29 cellular contexts compared by ENCODE assay signal in genomic region chr11:86579406-86579731, GRCh38.
DNase-seq lines count a peak whose midpoint lies in the region; ATAC-seq and TF ChIP-seq lines count a peak whose summit lies in the region.
"Had no signal": no experiment of that assay in that cellular context is flagged by ENCODE, and none has a peak within 500 bp of the region (broad histone marks: within the 10 kb centered on the region; RNA-seq: fewer than 3 reads in every experiment).

No MANE protein-coding gene starts in this region.

- H3K4me3 Mint-ChIP-seq in activated T-cell treated with anti-CD3 and anti-CD28 coated beads, Interleukin-2, amount 50 U/mL, for 72 hours: no peak overlapping the region
- H3K4me3 Mint-ChIP-seq: activated naive CD4-positive, alpha-beta T cell treated with anti-CD3 and anti-CD28 coated beads for 36 hours; activated T-cell treated with anti-CD3 and anti-CD28 coated beads, Interleukin-2, amount 50 U/mL, for 24 hours; CD8-positive, alpha-beta T cell; HFFc6; naive thymus-derived CD4-positive, alpha-beta T cell had no signal

- TF ChIP-seq CTCF in brain microvascular endothelial cell (IDR thresholded peaks at IDR 0.05; ENCODE audit: low read depth, low read length, missing control alignments) (no peak), gastrocnemius medialis (IDR thresholded peaks at IDR 0.05 in 4 of 5, conservative IDR thresholded peaks at IDR 0.05 in 1 of 5) (no peak), smooth muscle cell (IDR thresholded peaks at IDR 0.05; ENCODE audit: borderline replicate concordance, insufficient read depth, poor library complexity, severe bottlenecking) (no peak)

- H3K27me3 ChIP-seq in brain microvascular endothelial cell (replicated peaks) (no peaks in the 10 kb centered on the region), gastrocnemius medialis (no peaks in the 10 kb centered on the region), smooth muscle cell (ENCODE audit: low read depth) (no peaks in the 10 kb centered on the region)
- H3K27me3 ChIP-seq: ovary, sigmoid colon, SJCRH30 had no signal

- H3K36me3 ChIP-seq in brain microvascular endothelial cell (replicated peaks): no peaks in the 10 kb centered on the region
- H3K36me3 ChIP-seq in gastrocnemius medialis: no peaks in the 10 kb centered on the region
- H3K36me3 ChIP-seq in smooth muscle cell (ENCODE audit: low read depth): no peaks in the 10 kb centered on the region
- H3K36me3 ChIP-seq: ovary, sigmoid colon, SJCRH30, thoracic aorta had no signal

- no peak for TF ChIP-seq POLR2A in gastrocnemius medialis (IDR thresholded peaks at IDR 0.05)

- peak overlapping the region; percentile 93 for H3K27ac ChIP-seq in brain microvascular endothelial cell
- H3K27ac ChIP-seq in gastrocnemius medialis: peak overlapping the region; percentile 34 to 61 (median 50)
- no peak overlapping the region for H3K27ac ChIP-seq in smooth muscle cell (ENCODE audit: low read depth)
- H3K27ac ChIP-seq: epithelial cell of prostate, ovary, SJCRH30, thoracic aorta had no signal

- no peaks in the 10 kb centered on the region for H3K9me3 Mint-ChIP-seq in activated T-cell treated with anti-CD3 and anti-CD28 coated beads, Interleukin-2, amount 50 U/mL, for 72 hours
- H3K9me3 Mint-ChIP-seq: activated naive CD4-positive, alpha-beta T cell treated with anti-CD3 and anti-CD28 coated beads for 36 hours; activated T-cell treated with anti-CD3 and anti-CD28 coated beads, Interleukin-2, amount 50 U/mL, for 24 hours; CD8-positive, alpha-beta T cell; HFFc6; naive thymus-derived CD4-positive, alpha-beta T cell had no signal

- intact Hi-C loops in left ventricle myocardium superior (cut with micrococcal nuclease): no loop called here
- intact Hi-C loops in gastrocnemius medialis (cut with DNase I; ENCODE audit: low total_unique reads): no loop called here

- H4K20me1 ChIP-seq in smooth muscle cell (ENCODE audit: low read depth): no peaks in the 10 kb centered on the region

- WGBS in smooth muscle cell (ENCODE audit: low lambda C conversion rate): 96% methylated on average over 1 of the region's 1 CpG

- H3K4me2 ChIP-seq in smooth muscle cell: no peak overlapping the region

- DNase-seq in LHCN-M2 (ENCODE audit: low read depth): peak; percentile 29
- DNase-seq in brain microvascular endothelial cell: no peak
- no peak for DNase-seq in left ventricle myocardium superior
- peak; percentile 50 to 60 for DNase-seq in gastrocnemius medialis
- DNase-seq in smooth muscle cell (lab: John Stamatoyannopoulos, UW; ENCODE audit: unreplicated experiment): no peak
- no peak for DNase-seq in activated T-cell treated with anti-CD3 and anti-CD28 coated beads, Interleukin-2, amount 50 U/mL, for 72 hours
- DNase-seq in KBM-7: no peak
- DNase-seq: activated CD4-positive, alpha-beta T cell treated with anti-CD3 and anti-CD28 coated beads for 1 hour; activated CD8-positive, alpha-beta memory T cell treated with anti-CD3 and anti-CD28 coated beads for 24 hours; activated naive CD4-positive, alpha-beta T cell treated with anti-CD3 and anti-CD28 coated beads for 36 hours; activated T-cell treated with anti-CD3 and anti-CD28 coated beads, Interleukin-2, amount 50 U/mL, for 24 hours; AML-193; CD8-positive, alpha-beta T cell; central memory CD4-positive, alpha-beta T cell; HFFc6; Karpas-422; kidney glomerular epithelial cell; mesendoderm; naive thymus-derived CD4-positive, alpha-beta T cell; NCI-H1092; NCI-H1930; NCI-H345; ovary; sigmoid colon; SJCRH30; T-helper 1 cell had no signal

- H3K4me1 Mint-ChIP-seq in activated T-cell treated with anti-CD3 and anti-CD28 coated beads, Interleukin-2, amount 50 U/mL, for 72 hours (ENCODE audit: low read depth): no peaks in the 10 kb centered on the region

- H3K27me3 Mint-ChIP-seq in activated T-cell treated with anti-CD3 and anti-CD28 coated beads, Interleukin-2, amount 50 U/mL, for 72 hours (ENCODE audit: low read depth): peaks cover 9% of the 10 kb centered on the region

- H3K36me3 Mint-ChIP-seq in activated T-cell treated with anti-CD3 and anti-CD28 coated beads, Interleukin-2, amount 50 U/mL, for 72 hours (ENCODE audit: insufficient read depth in 2 of 2): no peaks in the 10 kb centered on the region
- H3K36me3 Mint-ChIP-seq: CD8-positive, alpha-beta T cell; naive thymus-derived CD4-positive, alpha-beta T cell had no signal

- no peaks in the 10 kb centered on the region for H3F3A ChIP-seq in smooth muscle cell (ENCODE audit: low read depth)

- H3K9ac ChIP-seq in smooth muscle cell (ENCODE audit: low read depth): no peak overlapping the region

- no peak overlapping the region for H3K27ac Mint-ChIP-seq in activated T-cell treated with anti-CD3 and anti-CD28 coated beads, Interleukin-2, amount 50 U/mL, for 72 hours
- H3K27ac Mint-ChIP-seq: activated naive CD4-positive, alpha-beta T cell treated with anti-CD3 and anti-CD28 coated beads for 36 hours; activated T-cell treated with anti-CD3 and anti-CD28 coated beads, Interleukin-2, amount 50 U/mL, for 24 hours; CD8-positive, alpha-beta T cell; HFFc6; naive thymus-derived CD4-positive, alpha-beta T cell had no signal

- ATAC-seq in left ventricle myocardium superior (peak; percentile 86), gastrocnemius medialis (peak; percentile 90 to 93), GM21447 (IDR thresholded peaks at IDR 0.05; ENCODE audit: unreplicated experiment) (no peak)
- ATAC-seq in activated T-cell treated with anti-CD3 and anti-CD28 coated beads, Interleukin-2, amount 50 U/mL, for 72 hours (replicated peaks in 1 of 2): no peak
- ATAC-seq: CD8-positive, alpha-beta T cell; naive thymus-derived CD4-positive, alpha-beta T cell had no signal

- H3K4me1 ChIP-seq in gastrocnemius medialis (peaks cover 27% of the 10 kb centered on the region in 2 donors), smooth muscle cell (ENCODE audit: low read depth) (peaks cover 33% of the 10 kb centered on the region)
- H3K4me1 ChIP-seq: SJCRH30 had no signal

- H2AFZ ChIP-seq in smooth muscle cell (ENCODE audit: low read depth): no peak overlapping the region

- H3K9me3 ChIP-seq in gastrocnemius medialis: no peaks in the 10 kb centered on the region
- no peaks in the 10 kb centered on the region for H3K9me3 ChIP-seq in smooth muscle cell (replicated peaks; ENCODE audit: low read depth)
- H3K9me3 ChIP-seq: ovary, sigmoid colon, SJCRH30, thoracic aorta had no signal

- H3K4me3 ChIP-seq in brain microvascular endothelial cell (ENCODE audit: low read depth, low read length) (no peak overlapping the region), gastrocnemius medialis (no peak overlapping the region), smooth muscle cell (no peak overlapping the region)
- H3K4me3 ChIP-seq: ovary, sigmoid colon, SJCRH30, thoracic aorta had no signal

- no peaks in the 10 kb centered on the region for H3K79me2 ChIP-seq in smooth muscle cell (ENCODE audit: low read depth)

- in situ Hi-C loops in brain microvascular endothelial cell (cut with HindIII; ENCODE audit: low pct_ligation_motif_present, low sequenced_read_pairs): no loop called here
- in situ Hi-C loops in gastrocnemius medialis (cut with MboI; ENCODE audit: low sequenced_read_pairs in 4 of 4): no loop called here
- in situ Hi-C loops in KBM-7 (cut with MboI; ENCODE audit: low pct_unique_long_range_greater_than_20kb, low sequenced_read_pairs): no loop called here

Comparison
In these comparisons a context has a peak if more than half of its experiments do, and no peak if none do; other contexts are left out.
1. DNase-seq: peak in LHCN-M2 (single experiment) and gastrocnemius medialis (2 of 2); none in brain microvascular endothelial cell (single experiment), left ventricle myocardium superior (single experiment), smooth muscle cell (single experiment), activated T-cell treated with anti-CD3 and anti-CD28 coated beads, Interleukin-2, amount 50 U/mL, for 72 hours (0 of 2) and KBM-7 (single experiment).
2. ATAC-seq: peak in left ventricle myocardium superior (single experiment) and gastrocnemius medialis (2 of 2); none in activated T-cell treated with anti-CD3 and anti-CD28 coated beads, Interleukin-2, amount 50 U/mL, for 72 hours (0 of 2) and GM21447 (single experiment).